In genomic region chr16:69187387-69187890, GRCh38 we compare ENCODE assay signal across 8 cellular contexts. TPM values are rescaled to one million over a fixed set of nuclear protein-coding genes. Genes with fewer than 3 reads are reported as not detected.
DNase-seq lines count a peak whose midpoint lies in the region; ATAC-seq and TF ChIP-seq lines count a peak whose summit lies in the region.

No MANE protein-coding gene starts in this region.

- peak; percentile 48 for DNase-seq in CD1c-positive myeloid dendritic cell (ENCODE audit: extremely low spot score)
- DNase-seq in chondrocyte (ENCODE audit: low spot score): no peak
- DNase-seq in left lung: peak; percentile 57 to 91
- peak; percentile 17 to 37 for DNase-seq in stimulated activated CD4-positive, alpha-beta T cell treated with anti-CD3 and anti-CD28 coated beads, Interleukin-4, amount 100 ng/mL, for 4 hours
- DNase-seq in NCI-H1436 treated with DMSO at 0.1 percent for 48 hours (lab: John Stamatoyannopoulos, UW): no peak

- peak overlapping the region; percentile 80 for H3K4me3 Mint-ChIP-seq in chondrocyte (ENCODE audit: unreplicated experiment)

- ATAC-seq in GM19372 (IDR thresholded peaks at IDR 0.05; ENCODE audit: low read depth, unreplicated experiment) (peak; percentile 27), HG03565 (IDR thresholded peaks at IDR 0.05; ENCODE audit: unreplicated experiment) (peak; percentile 26), left lung (peak; percentile 44)
- ATAC-seq in activated CD4-positive, CD25-positive, alpha-beta regulatory T cell treated with anti-CD3 and anti-CD28 coated beads, Interleukin-2, amount 50 U/mL, for 24 hours: peak; percentile 39 to 50

- TF ChIP-seq CTCF in chondrocyte (IDR thresholded peaks at IDR 0.05) (no peak), left lung (IDR thresholded peaks at IDR 0.05) (no peak)

- H3K36me3 Mint-ChIP-seq in chondrocyte (ENCODE audit: low read depth): no peaks in the 10 kb centered on the region

- peaks cover 53% of the 10 kb centered on the region for H3K4me1 Mint-ChIP-seq in chondrocyte (ENCODE audit: low read depth)

- H3K4me1 ChIP-seq in left lung: peaks cover 14 to 50% of the 10 kb centered on the region in 2 donors

- no peaks in the 10 kb centered on the region for H3K9me3 Mint-ChIP-seq in chondrocyte (ENCODE audit: low read depth)

- peaks cover 0 to 7% of the 10 kb centered on the region in 2 donors for H3K27me3 ChIP-seq in left lung

- H3K27ac ChIP-seq in left lung: peak overlapping the region; percentile 85 to 95

- intact Hi-C loops in left lung (cut with DNase I): no loop called here

- peak overlapping the region; percentile 89 for H3K27ac Mint-ChIP-seq in chondrocyte (ENCODE audit: unreplicated experiment)

- H3K9me3 ChIP-seq in left lung: no peaks in the 10 kb centered on the region

- H3K4me3 ChIP-seq in left lung: peak overlapping the region; percentile 74 to 85

- H3K27me3 Mint-ChIP-seq in chondrocyte (ENCODE audit: low read depth): no peaks in the 10 kb centered on the region

- no peaks in the 10 kb centered on the region for H3K36me3 ChIP-seq in left lung

RNA-seq across cellular contexts. Expression of gene SNTB2, which starts 0.5 kb away (rescaled TPM):
- total RNA-seq in chondrocyte (38.4 to 49.5 TPM (median 49.1 TPM) in 3 replicates), left lung (10 to 100 TPM; 38.4 to 47.3 TPM)

RNA-seq across cellular contexts. Expression of gene UTP4, which starts 55.0 kb away (rescaled TPM):
- total RNA-seq in chondrocyte (37.2 to 46.0 TPM (median 41.7 TPM) in 3 replicates), left lung (10 to 100 TPM; 24.7 to 45.5 TPM)

RNA-seq across cellular contexts. Expression of gene CHTF8, which starts 55.1 kb away (rescaled TPM):
- total RNA-seq in chondrocyte (77.1 to 83.2 TPM (median 83.1 TPM) in 3 replicates), left lung (10 to 100 TPM; 93.4 to 94.1 TPM)

Comparison
In these comparisons a context has a peak if more than half of its experiments do, and no peak if none do; other contexts are left out.
1. DNase-seq: peak in CD1c-positive myeloid dendritic cell (single experiment), left lung (2 of 2) and stimulated activated CD4-positive, alpha-beta T cell treated with anti-CD3 and anti-CD28 coated beads, Interleukin-4, amount 100 ng/mL, for 4 hours (2 of 2); none in chondrocyte (single experiment) and NCI-H1436 treated with DMSO at 0.1 percent for 48 hours (single experiment).
2. Peak in every context shown above with its lines, with median percentiles within 50 percentile points of each other: ATAC-seq.